In the genomic region with DNA sequence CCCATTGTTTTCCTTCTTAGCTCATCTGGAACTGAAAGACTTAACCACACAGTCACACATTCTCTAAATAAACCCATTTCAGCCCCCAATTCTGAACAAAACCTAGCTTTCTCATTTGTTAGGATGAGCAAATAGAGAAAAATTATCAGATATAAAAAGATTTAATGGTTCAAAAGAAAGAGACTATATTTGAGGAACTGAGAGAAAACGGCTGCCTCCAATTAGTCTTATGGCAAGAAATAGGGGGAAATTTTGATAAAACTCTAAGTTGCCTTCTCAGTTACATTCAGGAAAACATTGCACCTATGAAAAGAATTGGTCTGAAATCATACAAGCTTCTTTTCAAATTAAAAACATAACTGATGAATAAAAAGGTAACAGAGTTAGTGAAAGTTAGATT, we compare ENCODE assay signal across 11 cellular contexts.
"Had no signal": no experiment of that assay in that cellular context is flagged by ENCODE, and none has a peak within 500 bp of the region (broad histone marks: within the 10 kb centered on the region; RNA-seq: fewer than 3 reads in every experiment).

No MANE protein-coding gene starts in this region.

- FAIRE-seq: H1, H54 had no signal

- H3K36me3 ChIP-seq: HAP-1 had no signal

- ATAC-seq: GM23338, HCT116 had no signal

- H3K4me3 ChIP-seq: GM23248, GM23338, HAP-1 had no signal

- H3K4me2 ChIP-seq: GM23338 had no signal

- H2AFZ ChIP-seq: GM23248 had no signal

- H3K9me3 ChIP-seq: HAP-1 had no signal

- H3K27ac ChIP-seq: GM23248 had no signal

- H3K9ac ChIP-seq: GM23248 had no signal

- DNase-seq: GM23248, GOT3, H7, H9, HCEC 1CT, HFFc6 had no signal

- H3K27ac Mint-ChIP-seq: GM23338, H9, HFFc6 had no signal

- H3K9me3 Mint-ChIP-seq: HFFc6 had no signal

- H3K4me3 Mint-ChIP-seq: GM23338, H9, HFFc6 had no signal
